1 cellular context compared by ENCODE assay signal in the genomic region with DNA sequence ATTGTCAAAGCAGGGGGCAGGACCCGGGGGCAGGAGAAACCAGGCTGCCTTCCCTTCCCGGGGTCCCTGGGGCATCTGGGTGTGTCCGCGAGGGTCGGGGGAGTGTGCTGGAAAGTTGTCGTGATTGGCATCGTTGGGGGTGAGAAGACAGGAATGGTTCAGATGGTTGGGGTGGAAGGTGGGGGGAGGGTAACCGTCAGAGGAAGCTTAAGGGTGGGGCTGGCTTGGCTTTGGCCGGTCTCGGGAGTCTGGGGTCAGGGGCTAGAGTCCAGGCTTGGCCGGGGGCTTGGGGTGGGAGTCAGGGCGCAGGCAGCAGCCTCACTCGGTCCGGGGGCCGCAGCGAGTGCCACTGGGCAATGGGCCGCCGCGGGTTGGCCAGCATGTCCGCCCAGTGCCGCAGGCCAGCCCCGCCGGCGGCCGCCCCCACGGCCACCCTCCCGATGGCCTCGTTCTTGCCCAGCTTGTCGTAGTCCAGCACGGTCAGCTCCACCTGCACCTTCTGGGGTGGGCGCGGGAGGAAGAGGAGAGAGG.
A peak's percentile ranks its signal among the peaks of the same experiment; 100 is the strongest.
TF ChIP-seq lines count a peak whose summit lies in the region.

No MANE protein-coding gene starts in this region.

TF ChIP-seq in A549, 52 proteins besides CTCF, POLR2A, EP300 and RAD21 (continued from another document):
- 0 out of 2 replicates have a peak, but pooled peaks have one; percentile 25 for TF ChIP-seq PHF8 (IDR thresholded peaks at IDR 0.05; ENCODE audit: borderline replicate concordance, low read depth)
